Comparison of ENCODE assay signal across 19 cellular contexts in the genomic region with DNA sequence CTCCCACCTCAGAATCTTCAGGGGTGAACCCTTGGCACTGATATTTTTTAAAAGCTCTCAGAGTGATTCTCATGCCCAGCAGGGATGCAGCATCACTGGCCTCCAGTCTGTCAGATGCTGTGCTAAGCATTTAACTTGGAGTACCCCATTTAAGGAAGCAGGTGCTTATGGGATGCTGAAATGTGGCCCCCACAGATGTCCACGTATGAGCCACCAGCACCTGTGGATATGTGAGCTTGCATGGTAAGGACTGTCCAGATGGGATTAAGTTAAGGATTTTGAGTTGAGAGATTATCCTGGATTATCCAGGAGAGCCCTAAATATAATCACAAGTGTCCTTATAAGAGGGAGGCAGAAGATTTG. TPM values are rescaled to one million over a fixed set of nuclear protein-coding genes. Genes with fewer than 3 reads are reported as not detected.
A peak's percentile ranks its signal among the peaks of the same experiment; 100 is the strongest.
DNase-seq lines count a peak whose midpoint lies in the region; ATAC-seq and TF ChIP-seq lines count a peak whose summit lies in the region.
"Had no signal": no experiment of that assay in that cellular context is flagged by ENCODE, and none has a peak within 500 bp of the region (broad histone marks: within the 10 kb centered on the region; RNA-seq: fewer than 3 reads in every experiment).

No MANE protein-coding gene starts in this region.

- H4K20me1 ChIP-seq in Karpas-422 (ENCODE audit: insufficient read depth, low read depth, low read length), result no peaks in the 10 kb centered on the region

- H3K9ac ChIP-seq in Karpas-422 (ENCODE audit: low read length), result no peak overlapping the region

- intact Hi-C loops in testis (cut with DNase I; ENCODE audit: low total_unique reads), result no loop called here

- H3K9me3 ChIP-seq in WERI-Rb-1 (ENCODE audit: severe bottlenecking) (no peaks in the 10 kb centered on the region), testis (no peaks in the 10 kb centered on the region), Karpas-422 (ENCODE audit: low read length) (no peaks in the 10 kb centered on the region)

- no peaks in the 10 kb centered on the region for H3K9me2 ChIP-seq in Karpas-422 (replicated peaks; ENCODE audit: insufficient read depth, low read length)

- H3K4me1 Mint-ChIP-seq in chondrocyte (ENCODE audit: low read depth) (peaks cover 99% of the 10 kb centered on the region), neural crest cell (peaks cover 87% of the 10 kb centered on the region)

- H3K4me1 ChIP-seq in testis (peaks cover 98% of the 10 kb centered on the region), Karpas-422 (ENCODE audit: low read length) (no peaks in the 10 kb centered on the region)

- H3K27me3 ChIP-seq in WERI-Rb-1 (ENCODE audit: insufficient read depth, low read depth, severe bottlenecking), result no peaks in the 10 kb centered on the region
- no peaks in the 10 kb centered on the region for H3K27me3 ChIP-seq in testis
- no peaks in the 10 kb centered on the region for H3K27me3 ChIP-seq in Karpas-422 (ENCODE audit: low read length)

- peak; percentile 56 for DNase-seq in WERI-Rb-1
- DNase-seq in chondrocyte (ENCODE audit: low spot score), result no peak
- no peak for DNase-seq in neural crest cell (ENCODE audit: low read depth, low spot score)
- no peak for DNase-seq in testis
- no peak for DNase-seq in Karpas-422
- no peak for DNase-seq in NCI-H1417 treated with DMSO at 0.1 percent for 48 hours (lab: John Stamatoyannopoulos, UW)
- DNase-seq: DND-41; erythroblast; Kasumi-1; naive thymus-derived CD8-positive, alpha-beta T cell; NCI-H1694 treated with DMSO at 0.1 percent for 48 hours; RPMI8226 had no signal

- H3K27ac ChIP-seq in WERI-Rb-1 (no peak overlapping the region), testis (peak overlapping the region; percentile 73 to 77), Karpas-422 (ENCODE audit: low read length) (no peak overlapping the region)
- H3K27ac ChIP-seq: C4-2B had no signal

- H3K27me3 Mint-ChIP-seq in chondrocyte (ENCODE audit: low read depth), result no peaks in the 10 kb centered on the region
- H3K27me3 Mint-ChIP-seq in neural crest cell (ENCODE audit: low read depth), result no peaks in the 10 kb centered on the region
- H3K27me3 Mint-ChIP-seq: naive thymus-derived CD8-positive, alpha-beta T cell; stimulated activated naive CD8-positive, alpha-beta T cell treated with anti-CD3 and anti-CD28 coated beads, Interleukin-15, Interleukin-2, amounts not matched to agents 100 ng/mL and 50 ng/mL, for 24 hours had no signal

- no peak overlapping the region for H3K4me2 ChIP-seq in Karpas-422 (ENCODE audit: low read depth, low read length, poor library complexity, severe bottlenecking)
- H3K4me2 ChIP-seq: smooth muscle cell had no signal

- H3K4me3 Mint-ChIP-seq in chondrocyte (ENCODE audit: unreplicated experiment), result no peak overlapping the region
- peak overlapping the region; percentile 79 for H3K4me3 Mint-ChIP-seq in neural crest cell
- H3K4me3 Mint-ChIP-seq: naive thymus-derived CD8-positive, alpha-beta T cell; stimulated activated naive CD8-positive, alpha-beta T cell treated with anti-CD3 and anti-CD28 coated beads, Interleukin-15, Interleukin-2, amounts not matched to agents 100 ng/mL and 50 ng/mL, for 24 hours; T-helper 1 cell treated with Interleukin-12 subunit alpha and Interleukin-12 subunit beta and Interleukin-4 antibody, amounts not matched to agents 30 μg/mL and 1 μg/mL, for 36 hours had no signal

- no peak for ATAC-seq in HG03439 (IDR thresholded peaks at IDR 0.05; ENCODE audit: unreplicated experiment)
- ATAC-seq in HG02798 (IDR thresholded peaks at IDR 0.05; ENCODE audit: poor library complexity, unreplicated experiment), result no peak
- ATAC-seq: activated naive CD4-positive, alpha-beta T cell treated with anti-CD3 and anti-CD28 coated beads, Interleukin-2, amount 50 U/mL, for 72 hours; naive thymus-derived CD8-positive, alpha-beta T cell had no signal

- H3K36me3 Mint-ChIP-seq in chondrocyte (ENCODE audit: low read depth) (peaks cover 4% of the 10 kb centered on the region), neural crest cell (ENCODE audit: low read depth) (peaks cover 2% of the 10 kb centered on the region)
- H3K36me3 Mint-ChIP-seq: activated naive CD4-positive, alpha-beta T cell treated with anti-CD3 and anti-CD28 coated beads, Interleukin-2, amount 50 U/mL, for 72 hours; naive thymus-derived CD8-positive, alpha-beta T cell had no signal

- H3K36me3 ChIP-seq in WERI-Rb-1 (no peaks in the 10 kb centered on the region), testis (ENCODE audit: low read depth, missing control alignments) (no peaks in the 10 kb centered on the region), Karpas-422 (ENCODE audit: insufficient read depth, low read length) (no peaks in the 10 kb centered on the region)

- peak overlapping the region; percentile 79 for H3K27ac Mint-ChIP-seq in chondrocyte (ENCODE audit: unreplicated experiment)
- H3K27ac Mint-ChIP-seq in neural crest cell (ENCODE audit: unreplicated experiment), result peak overlapping the region; percentile 87
- H3K27ac Mint-ChIP-seq: activated naive CD4-positive, alpha-beta T cell treated with anti-CD3 and anti-CD28 coated beads, Interleukin-2, amount 50 U/mL, for 72 hours; stimulated activated naive CD8-positive, alpha-beta T cell treated with anti-CD3 and anti-CD28 coated beads, Interleukin-15, Interleukin-2, amounts not matched to agents 100 ng/mL and 50 ng/mL, for 24 hours; T-helper 1 cell treated with Interleukin-12 subunit alpha and Interleukin-12 subunit beta and Interleukin-4 antibody, amounts not matched to agents 30 μg/mL and 1 μg/mL, for 36 hours had no signal

- no peaks in the 10 kb centered on the region for H3K79me2 ChIP-seq in Karpas-422 (ENCODE audit: low read length)

- no peaks in the 10 kb centered on the region for H3K9me3 Mint-ChIP-seq in chondrocyte (ENCODE audit: low read depth)
- no peaks in the 10 kb centered on the region for H3K9me3 Mint-ChIP-seq in neural crest cell
- H3K9me3 Mint-ChIP-seq: activated naive CD4-positive, alpha-beta T cell treated with anti-CD3 and anti-CD28 coated beads, Interleukin-2, amount 50 U/mL, for 72 hours; naive thymus-derived CD8-positive, alpha-beta T cell; stimulated activated naive CD8-positive, alpha-beta T cell treated with anti-CD3 and anti-CD28 coated beads, Interleukin-15, Interleukin-2, amounts not matched to agents 100 ng/mL and 50 ng/mL, for 24 hours; T-helper 1 cell treated with Interleukin-12 subunit alpha and Interleukin-12 subunit beta and Interleukin-4 antibody, amounts not matched to agents 30 μg/mL and 1 μg/mL, for 36 hours had no signal

- WGBS in testis, 2 donors, result 46 to 77% methylated on average over 1 of the region's 1 CpG

- no peak overlapping the region for H2AFZ ChIP-seq in Karpas-422 (ENCODE audit: low read length)

- no peak overlapping the region for H3K4me3 ChIP-seq in WERI-Rb-1 (ENCODE audit: low read depth, low read length)
- no peak overlapping the region for H3K4me3 ChIP-seq in testis
- H3K4me3 ChIP-seq in Karpas-422 (ENCODE audit: low read length), result no peak overlapping the region
- H3K4me3 ChIP-seq: smooth muscle cell had no signal

- no peak for TF ChIP-seq POLR2A in testis (IDR thresholded peaks at IDR 0.05)

- TF ChIP-seq CTCF in WERI-Rb-1 (IDR thresholded peaks at IDR 0.05; ENCODE audit: low read depth, low read length) (no peak), chondrocyte (IDR thresholded peaks at IDR 0.05) (no peak), neural crest cell (conservative IDR thresholded peaks at IDR 0.05) (no peak), testis (IDR thresholded peaks at IDR 0.05) (no peak)

RNA-seq across cellular contexts. Expression of a gene that starts 17.7 kb away (rescaled TPM):
- total RNA-seq in chondrocyte, result 43.9 to 65.4 TPM (median 63.2 TPM) in 3 replicates
- 24.5 and 25.8 TPM in 2 replicates for total RNA-seq in neural crest cell
- 100 to 1,000 TPM; 107 to 218 TPM for total RNA-seq in testis
- polyA plus RNA-seq in testis (ENCODE audit: insufficient read depth, low read depth, low replicate concordance), result 55.3 TPM
- total RNA-seq in Karpas-422 (2014; rRNA removed; shearing (Covaris generic); ENCODE audit: low replicate concordance), result not detected in 2 replicates
- total RNA-seq: naive thymus-derived CD8-positive, alpha-beta T cell had no signal
- polyA plus RNA-seq: naive thymus-derived CD8-positive, alpha-beta T cell had no signal

Comparison
In these comparisons a context has a peak if more than half of its experiments do, and no peak if none do; other contexts are left out.
1. H3K27ac ChIP-seq: peak in testis (2 of 2); none in WERI-Rb-1 (single experiment) and Karpas-422 (single experiment).
2. RNA of a gene that starts 17.7 kb away (total RNA-seq): 107 to 218 TPM in testis, 43.9 to 65.4 TPM in chondrocyte and 24.5 to 25.8 TPM in neural crest cell; not detected in Karpas-422; every median in the first group is over 10 times any median in the second.